In the genomic region with DNA sequence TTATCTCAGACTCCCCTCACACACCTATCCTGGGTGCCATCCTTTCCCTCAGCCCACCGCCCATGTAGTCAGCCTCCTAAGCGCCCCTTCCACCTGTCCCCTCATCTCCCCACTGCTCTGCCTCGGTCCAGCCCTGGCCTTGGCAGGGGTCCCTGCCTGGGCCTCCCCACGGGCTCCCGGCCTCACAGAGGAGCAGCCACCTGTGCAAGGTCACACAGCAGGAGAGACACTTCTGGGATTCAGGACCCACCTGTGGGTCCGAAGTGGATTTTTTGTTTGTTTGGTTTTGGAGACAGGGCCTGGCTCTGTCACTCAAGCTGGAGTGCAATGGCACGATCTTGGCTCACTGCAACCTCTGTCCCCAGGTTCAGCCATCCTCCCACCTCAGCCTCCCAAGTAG, we compare ENCODE assay signal across 23 cellular contexts. TPM values are rescaled to one million over a fixed set of nuclear protein-coding genes. Genes with fewer than 3 reads are reported as not detected.
DNase-seq lines count a peak whose midpoint lies in the region; ATAC-seq and TF ChIP-seq lines count a peak whose summit lies in the region.
"Had no signal": no experiment of that assay in that cellular context is flagged by ENCODE, and none has a peak within 500 bp of the region (broad histone marks: within the 10 kb centered on the region; RNA-seq: fewer than 3 reads in every experiment).

No MANE protein-coding gene starts in this region.

- POLR2A ChIA-PET in HEK293 (lab: Yijun Ruan, JAX) = interaction anchor here (1.1 to 1.5 kb wide), 2 partner anchors 12 to 17 kb away, joined by 4 to 5 read pairs; a partner anchor contains a TSS

- no peak overlapping the region for H2BK15ac ChIP-seq in neuronal stem cell (ENCODE audit: low read length)

- no peaks in the 10 kb centered on the region for H3K79me1 ChIP-seq in neuronal stem cell (ENCODE audit: low read depth, low read length)

- H4K91ac ChIP-seq in neuronal stem cell (ENCODE audit: low read depth, low read length, poor library complexity) = no peak overlapping the region

- no peak for DNase-seq in activated naive CD8-positive, alpha-beta T cell treated with anti-CD3 and anti-CD28 coated beads, Interleukin-2, amount 50 U/mL, for 24 hours
- DNase-seq in neuronal stem cell (ENCODE audit: low spot score) (no peak), foreskin keratinocyte (no peak)
- DNase-seq in activated naive CD4-positive, alpha-beta T cell treated with anti-CD3 and anti-CD28 coated beads, Interleukin-2, amount 10 ng/mL, durations not matched to agents 7 days and 5 days = no peak
- DNase-seq: 8988T; ACHN; AML-193; BE2C; CD4-positive, alpha-beta T cell; CD8-positive, alpha-beta memory T cell; DMS 273 treated with DMSO at 0.1 percent for 48 hours; DMS79; EL; GDM1 had no signal

- H3K4me3 Mint-ChIP-seq in activated naive CD8-positive, alpha-beta T cell = no peak overlapping the region
- no peak overlapping the region for H3K4me3 Mint-ChIP-seq in activated naive CD8-positive, alpha-beta T cell treated with anti-CD3 and anti-CD28 coated beads, Interleukin-2, amount 50 U/mL, for 24 hours
- H3K4me3 Mint-ChIP-seq in activated naive CD4-positive, alpha-beta T cell treated with anti-CD3 and anti-CD28 coated beads, Interleukin-2, amount 10 ng/mL, durations not matched to agents 7 days and 5 days = no peak overlapping the region
- H3K4me3 Mint-ChIP-seq: CD14-positive monocyte; CD4-positive, alpha-beta T cell; CD8-positive, alpha-beta memory T cell; GM23338 had no signal

- H2AK5ac ChIP-seq in neuronal stem cell (ENCODE audit: low read depth, low read length) = peak overlapping the region; percentile 52

- H3K36me3 Mint-ChIP-seq in activated naive CD8-positive, alpha-beta T cell = no peaks in the 10 kb centered on the region
- H3K36me3 Mint-ChIP-seq in activated naive CD8-positive, alpha-beta T cell treated with anti-CD3 and anti-CD28 coated beads, Interleukin-2, amount 50 U/mL, for 24 hours (ENCODE audit: low read depth) = peaks cover 21% of the 10 kb centered on the region
- H3K36me3 Mint-ChIP-seq in activated naive CD4-positive, alpha-beta T cell treated with anti-CD3 and anti-CD28 coated beads, Interleukin-2, amount 10 ng/mL, durations not matched to agents 7 days and 5 days = peaks cover 7% of the 10 kb centered on the region

- no peak overlapping the region for H2BK12ac ChIP-seq in neuronal stem cell (ENCODE audit: low read length)

- H3K14ac ChIP-seq in neuronal stem cell (ENCODE audit: low read length) = no peak overlapping the region

- H3K27ac ChIP-seq in HEK293 (ENCODE audit: extremely low read depth, low read depth, low read length) = no peak overlapping the region
- H3K27ac ChIP-seq in neuronal stem cell (replicated peaks; ENCODE audit: low read length) = no peak overlapping the region
- H3K27ac ChIP-seq in foreskin keratinocyte = no peak overlapping the region
- H3K27ac ChIP-seq: A549; BLaER1 treated with 17β-estradiol and CSF1 and Interleukin-3, amounts not matched to agents 10 nM and 100 nM had no signal

- no peaks in the 10 kb centered on the region for H3K4me1 Mint-ChIP-seq in activated naive CD8-positive, alpha-beta T cell (ENCODE audit: low read depth)
- H3K4me1 Mint-ChIP-seq in activated naive CD8-positive, alpha-beta T cell treated with anti-CD3 and anti-CD28 coated beads, Interleukin-2, amount 50 U/mL, for 24 hours = no peaks in the 10 kb centered on the region
- no peaks in the 10 kb centered on the region for H3K4me1 Mint-ChIP-seq in activated naive CD4-positive, alpha-beta T cell treated with anti-CD3 and anti-CD28 coated beads, Interleukin-2, amount 10 ng/mL, durations not matched to agents 7 days and 5 days
- H3K4me1 Mint-ChIP-seq: CD14-positive monocyte; CD8-positive, alpha-beta memory T cell had no signal

- no peak overlapping the region for H2BK5ac ChIP-seq in neuronal stem cell (ENCODE audit: low read length)

- H2AFZ ChIP-seq in neuronal stem cell (ENCODE audit: low read length) = no peak overlapping the region
- H2AFZ ChIP-seq: GM23338 had no signal

- no peak for ATAC-seq in activated naive CD8-positive, alpha-beta T cell treated with anti-CD3 and anti-CD28 coated beads, Interleukin-2, amount 50 U/mL, for 24 hours
- ATAC-seq in foreskin keratinocyte = no peak
- ATAC-seq: GM12878, GM23338 had no signal

- peaks cover 2% of the 10 kb centered on the region for H3K27me3 Mint-ChIP-seq in activated naive CD8-positive, alpha-beta T cell
- peaks cover 8% of the 10 kb centered on the region for H3K27me3 Mint-ChIP-seq in activated naive CD8-positive, alpha-beta T cell treated with anti-CD3 and anti-CD28 coated beads, Interleukin-2, amount 50 U/mL, for 24 hours
- peaks cover 23% of the 10 kb centered on the region for H3K27me3 Mint-ChIP-seq in activated naive CD4-positive, alpha-beta T cell treated with anti-CD3 and anti-CD28 coated beads, Interleukin-2, amount 10 ng/mL, durations not matched to agents 7 days and 5 days

- H3K4ac ChIP-seq in neuronal stem cell (ENCODE audit: low read length) = no peak overlapping the region

- no peaks in the 10 kb centered on the region for H3K9me3 Mint-ChIP-seq in activated naive CD8-positive, alpha-beta T cell (ENCODE audit: low read depth)
- no peaks in the 10 kb centered on the region for H3K9me3 Mint-ChIP-seq in activated naive CD8-positive, alpha-beta T cell treated with anti-CD3 and anti-CD28 coated beads, Interleukin-2, amount 50 U/mL, for 24 hours
- H3K9me3 Mint-ChIP-seq in activated naive CD4-positive, alpha-beta T cell treated with anti-CD3 and anti-CD28 coated beads, Interleukin-2, amount 10 ng/mL, durations not matched to agents 7 days and 5 days = no peaks in the 10 kb centered on the region
- H3K9me3 Mint-ChIP-seq: CD4-positive, alpha-beta T cell; GM23338 had no signal

- H3K18ac ChIP-seq in neuronal stem cell (ENCODE audit: low read length) = peak overlapping the region; percentile 52

- peaks cover 4 to 8% of the 10 kb centered on the region in 2 experiments; a peak in 2 of 3 replicates for H3K36me3 ChIP-seq in HEK293 (ENCODE audit: control insufficient read depth in 2 of 2, insufficient read depth in 1 of 2, low read length in 2 of 2)
- H3K36me3 ChIP-seq in neuronal stem cell (replicated peaks in 1 of 2; ENCODE audit: control insufficient read depth in 2 of 2, insufficient read depth in 2 of 2, low read length in 2 of 2) = peaks cover 0 to 32% of the 10 kb centered on the region in 2 donors
- H3K36me3 ChIP-seq: BE2C; BLaER1 treated with 17β-estradiol and CSF1 and Interleukin-3, amounts not matched to agents 10 nM and 100 nM; HAP-1 had no signal

- H3K27me3 ChIP-seq in neuronal stem cell (ENCODE audit: control insufficient read depth in 3 of 3, insufficient read depth in 3 of 3, low read depth in 1 of 3, low read length in 3 of 3) (no peaks in the 10 kb centered on the region), foreskin keratinocyte (peaks cover 12% of the 10 kb centered on the region)
- H3K27me3 ChIP-seq: BLaER1 treated with 17β-estradiol and CSF1 and Interleukin-3, amounts not matched to agents 10 nM and 100 nM had no signal

- peak overlapping the region; percentile 6 for H3K27ac Mint-ChIP-seq in activated naive CD8-positive, alpha-beta T cell
- H3K27ac Mint-ChIP-seq in activated naive CD8-positive, alpha-beta T cell treated with anti-CD3 and anti-CD28 coated beads, Interleukin-2, amount 50 U/mL, for 24 hours = no peak overlapping the region
- H3K27ac Mint-ChIP-seq in activated naive CD4-positive, alpha-beta T cell treated with anti-CD3 and anti-CD28 coated beads, Interleukin-2, amount 10 ng/mL, durations not matched to agents 7 days and 5 days = no peak overlapping the region
- H3K27ac Mint-ChIP-seq: CD4-positive, alpha-beta T cell; GM23338 had no signal

- H2BK120ac ChIP-seq in neuronal stem cell (ENCODE audit: low read depth, low read length) = no peak overlapping the region

- CTCF ChIA-PET in HEK293 (lab: Yijun Ruan, JAX) = interaction anchor here (0.6 kb wide), 1 partner anchor 864 kb away, joined by 6 read pairs; no protein-coding TSS in a partner anchor
- CTCF ChIA-PET in activated naive CD4-positive, alpha-beta T cell treated with anti-CD3 and anti-CD28 coated beads, Interleukin-2, amount 10 ng/mL, durations not matched to agents 7 days and 5 days (lab: Charles Lee) = no interaction called here

- no peak overlapping the region for H3K9ac ChIP-seq in neuronal stem cell (ENCODE audit: low read depth, low read length, poor library complexity)

- no peaks in the 10 kb centered on the region for H3K4me1 ChIP-seq in HEK293 (ENCODE audit: control insufficient read depth, insufficient read depth, low read length)
- no peaks in the 10 kb centered on the region for H3K4me1 ChIP-seq in neuronal stem cell (ENCODE audit: control insufficient read depth in 2 of 2, insufficient read depth in 1 of 2, low read depth in 1 of 2, low read length in 2 of 2)
- no peaks in the 10 kb centered on the region for H3K4me1 ChIP-seq in foreskin keratinocyte
- H3K4me1 ChIP-seq: A549, BE2C had no signal

- TF ChIP-seq CTCF in HEK293 (tag by site-specific recombination; IDR thresholded peaks at IDR 0.05) (no peak), foreskin keratinocyte (conservative IDR thresholded peaks at IDR 0.05) (no peak)

- H3K23ac ChIP-seq in neuronal stem cell (ENCODE audit: low read depth, low read length, poor library complexity) = no peak overlapping the region

- H4K8ac ChIP-seq in neuronal stem cell (ENCODE audit: low read depth, low read length) = peak overlapping the region; percentile 4

- H3K4me3 ChIP-seq in HEK293 (ENCODE audit: low read depth, low read length) (no peak overlapping the region), neuronal stem cell (ENCODE audit: low read length in 2 of 2) (no peak overlapping the region)
- H3K4me3 ChIP-seq: A549; BLaER1 treated with 17β-estradiol and CSF1 and Interleukin-3, amounts not matched to agents 10 nM and 100 nM; GM12878; GM23338; HAP-1 had no signal

- H3K4me2 ChIP-seq in neuronal stem cell (ENCODE audit: insufficient read depth, low read length, poor library complexity, severe bottlenecking) = no peak overlapping the region
- H3K4me2 ChIP-seq: A549; BLaER1 treated with 17β-estradiol and CSF1 and Interleukin-3, amounts not matched to agents 10 nM and 100 nM; GM23338 had no signal

- WGBS in neuronal stem cell (ENCODE audit: extremely low coverage in 2 of 2, insufficient read length in 2 of 2, insufficient replicate concordance in 1 of 2), 2 donors = no CpG with 5 or more reads among the region's 7 CpGs

- H3K9me3 ChIP-seq in HEK293 (ENCODE audit: control insufficient read depth, insufficient read depth, low read depth, low read length) = no peaks in the 10 kb centered on the region
- no peaks in the 10 kb centered on the region for H3K9me3 ChIP-seq in neuronal stem cell (replicated peaks in 1 of 2; ENCODE audit: control insufficient read depth in 2 of 2, insufficient read depth in 1 of 2, low read depth in 1 of 2, low read length in 2 of 2)
- H3K9me3 ChIP-seq: A549; BE2C; BLaER1 treated with 17β-estradiol and CSF1 and Interleukin-3, amounts not matched to agents 10 nM and 100 nM; HAP-1 had no signal

RNA-seq across cellular contexts. Expression of a gene that starts 0.7 kb away (rescaled TPM):
- polyA plus RNA-seq in neuronal stem cell (2013, experiment 1 of 2) = 0.53 TPM
- 0.57 TPM for polyA plus RNA-seq in neuronal stem cell (2013, experiment 2 of 2)
- total RNA-seq in foreskin keratinocyte = not detected in 2 replicates
- 0.07 TPM in 1 of 2 replicates, not detected in the other for polyA plus RNA-seq in foreskin keratinocyte
- total RNA-seq: GM12878, H4 had no signal
- polyA plus RNA-seq: CD14-positive monocyte; CD8-positive, alpha-beta memory T cell had no signal

RNA-seq across cellular contexts. Expression of a gene that starts 17.5 kb away (rescaled TPM):
- 708 TPM for polyA plus RNA-seq in neuronal stem cell (2013, experiment 1 of 2)
- 694 TPM for polyA plus RNA-seq in neuronal stem cell (2013, experiment 2 of 2)
- total RNA-seq in foreskin keratinocyte = 440 and 488 TPM in 2 replicates
- polyA plus RNA-seq in foreskin keratinocyte = 765 and 815 TPM in 2 replicates

RNA-seq across cellular contexts. Expression of a gene that starts 24.1 kb away (rescaled TPM):
- 2.1 TPM for polyA plus RNA-seq in neuronal stem cell (2013, experiment 1 of 2)
- 1.9 TPM for polyA plus RNA-seq in neuronal stem cell (2013, experiment 2 of 2)
- 0.71 and 0.82 TPM in 2 replicates for total RNA-seq in foreskin keratinocyte
- polyA plus RNA-seq in foreskin keratinocyte = 1.7 and 2.0 TPM in 2 replicates

RNA-seq across cellular contexts. Expression of a gene that starts 36.8 kb away (rescaled TPM):
- polyA plus RNA-seq in neuronal stem cell (2013, experiment 1 of 2) = 39.0 TPM
- polyA plus RNA-seq in neuronal stem cell (2013, experiment 2 of 2) = 39.4 TPM
- 74.8 and 76.2 TPM in 2 replicates for total RNA-seq in foreskin keratinocyte
- polyA plus RNA-seq in foreskin keratinocyte = 95.0 and 97.4 TPM in 2 replicates

RNA-seq across cellular contexts. Expression of a gene that starts 38.8 kb away (rescaled TPM):
- not detected for polyA plus RNA-seq in neuronal stem cell (2013, experiment 1 of 2)
- not detected for polyA plus RNA-seq in neuronal stem cell (2013, experiment 2 of 2)
- not detected in 2 replicates for total RNA-seq in foreskin keratinocyte
- polyA plus RNA-seq in foreskin keratinocyte = not detected in 2 replicates
- total RNA-seq: GM23338, H4 had no signal
- polyA plus RNA-seq: A549, CD14-positive monocyte had no signal
